14 cellular contexts compared by ENCODE assay signal in genomic region chr15:66730168-66731014, GRCh38. TPM values are rescaled to one million over a fixed set of nuclear protein-coding genes. Genes with fewer than 3 reads are reported as not detected.
A peak's percentile ranks its signal among the peaks of the same experiment; 100 is the strongest.
DNase-seq lines count a peak whose midpoint lies in the region; ATAC-seq, FAIRE-seq and TF ChIP-seq lines count a peak whose summit lies in the region.
"Had no signal": no experiment of that assay in that cellular context is flagged by ENCODE, and none has a peak within 500 bp of the region (broad histone marks: within the 10 kb centered on the region; RNA-seq: fewer than 3 reads in every experiment).

No MANE protein-coding gene starts in this region.

- CTCF ChIA-PET in AG04450 (lab: Charles Lee) (interaction anchor here (0.6 to 1.8 kb wide), 3 partner anchors 24 to 164 kb away, joined by 3 to 5 read pairs (median 4); partner anchors contain the start of gene LCTL), GM12878 (lab: Yijun Ruan, JAX) (interaction anchor here (0.6 to 1.1 kb wide), 3 partner anchors 16 to 616 kb away, joined by 3 read pairs; no protein-coding TSS in a partner anchor), T-cell (lab: Charles Lee) (no interaction called here)

- TF ChIP-seq RAD21 in GM12878 (IDR thresholded peaks at IDR 0.05; ENCODE audit: insufficient read depth, low read depth, low read length), result no peak

- DNase-seq in AG04450 (ENCODE audit: low read depth, low spot score) (no peak), HFFc6 (peak; percentile 73), GM12878 (ENCODE audit: low read depth, low spot score) (no peak), mesothelial cell of epicardium (ENCODE audit: low spot score in 2 of 2, unreplicated experiment in 2 of 2) (no peak), NCI-H1694 treated with DMSO at 0.1 percent for 48 hours (lab: John Stamatoyannopoulos, UW) (no peak), SIG-M5 (lab: John Stamatoyannopoulos, UW) (no peak), nucleus accumbens (lab: John Stamatoyannopoulos, UW) (no peak), T-cell (no peak)
- DNase-seq: activated CD4-positive, CD25-positive, alpha-beta regulatory T cell treated with anti-CD3 and anti-CD28 coated beads, Interleukin-2, amount 50 U/mL, for 72 hours; activated naive CD8-positive, alpha-beta T cell treated with anti-CD3 and anti-CD28 coated beads for 36 hours; DMS153; H9; left colon; RPMI8226 had no signal

- WGBS in GM12878 (ENCODE audit: insufficient coverage, insufficient replicate concordance, low lambda C conversion rate, missing lambda C conversion rate), result 41% methylated on average over 4 of the region's 4 CpGs

- no peak overlapping the region for H3K9ac ChIP-seq in GM12878 (ENCODE audit: control insufficient read depth, insufficient read depth, low read length)

- in situ Hi-C loops in GM12878 (cut with MboI), result no loop called here

- SMC1A ChIA-PET in GM12878 (lab: Charles Lee; ENCODE audit: uncharacterized antibody, unreplicated experiment), result interaction anchor here (0.7 to 1.1 kb wide), 2 partner anchors 15 to 16 kb away, joined by 3 read pairs; no protein-coding TSS in a partner anchor

- no peak overlapping the region for H3K4me2 ChIP-seq in GM12878 (ENCODE audit: control insufficient read depth, insufficient read depth)

- H2AFZ ChIP-seq in GM12878 (ENCODE audit: control insufficient read depth, low read depth, low read length), result no peak overlapping the region

- H3K27ac Mint-ChIP-seq in HFFc6 (peak overlapping the region; percentile 92), mesothelial cell of epicardium (peak overlapping the region; percentile 86), T-cell (no peak overlapping the region)
- H3K27ac Mint-ChIP-seq: activated naive CD8-positive, alpha-beta T cell treated with anti-CD3 and anti-CD28 coated beads for 36 hours had no signal

- intact Hi-C loops in GM12878 (cut with micrococcal nuclease; ENCODE audit: unreplicated experiment), result no loop called here

- no peak for TF ChIP-seq POLR2A in GM12878 (IDR thresholded peaks at IDR 0.05; ENCODE audit: low read depth, low read length)

- FAIRE-seq in GM12878 (lab: Jason Lieb, UNC), result no peak

- no peak overlapping the region for H3K4me3 ChIP-seq in AG04450 (ENCODE audit: low read depth, low read length)
- H3K4me3 ChIP-seq in GM12878, result no peak overlapping the region

- H3K27me3 Mint-ChIP-seq in HFFc6 (ENCODE audit: insufficient read depth) (peaks cover 1% of the 10 kb centered on the region; the same call in 1 of the 2 replicates), mesothelial cell of epicardium (ENCODE audit: low read depth) (no peaks in the 10 kb centered on the region), T-cell (peaks cover 0 to 2% of the 10 kb centered on the region in 2 donors)
- H3K27me3 Mint-ChIP-seq: activated naive CD8-positive, alpha-beta T cell treated with anti-CD3 and anti-CD28 coated beads for 36 hours had no signal

- H3K36me3 ChIP-seq in GM12878 (ENCODE audit: control insufficient read depth in 2 of 2, insufficient read depth in 2 of 2, low read length in 1 of 2), result no peaks in the 10 kb centered on the region

- peaks cover 59% of the 10 kb centered on the region for H3K4me1 Mint-ChIP-seq in HFFc6 (ENCODE audit: low read depth)
- peaks cover 70% of the 10 kb centered on the region for H3K4me1 Mint-ChIP-seq in mesothelial cell of epicardium
- no peaks in the 10 kb centered on the region for H3K4me1 Mint-ChIP-seq in T-cell
- H3K4me1 Mint-ChIP-seq: activated naive CD8-positive, alpha-beta T cell treated with anti-CD3 and anti-CD28 coated beads for 36 hours had no signal

- BruUV-seq in GM12878 (replicated peaks; lab: Mats Ljungman, UMichigan), result no TSS peak

- no peaks in the 10 kb centered on the region for H3K9me3 Mint-ChIP-seq in HFFc6
- no peaks in the 10 kb centered on the region for H3K9me3 Mint-ChIP-seq in mesothelial cell of epicardium
- no peaks in the 10 kb centered on the region for H3K9me3 Mint-ChIP-seq in T-cell
- H3K9me3 Mint-ChIP-seq: activated naive CD8-positive, alpha-beta T cell treated with anti-CD3 and anti-CD28 coated beads for 36 hours; H9 had no signal

- no peaks in the 10 kb centered on the region for H3K79me2 ChIP-seq in GM12878 (ENCODE audit: control insufficient read depth, insufficient read depth, low read length)

- H3K4me3 Mint-ChIP-seq in HFFc6, result peak overlapping the region; percentile 69
- no peak overlapping the region for H3K4me3 Mint-ChIP-seq in mesothelial cell of epicardium
- H3K4me3 Mint-ChIP-seq in T-cell, result no peak overlapping the region
- H3K4me3 Mint-ChIP-seq: activated naive CD8-positive, alpha-beta T cell treated with anti-CD3 and anti-CD28 coated beads for 36 hours; H9 had no signal

- no peaks in the 10 kb centered on the region for H3K4me1 ChIP-seq in GM12878 (ENCODE audit: control insufficient read depth, insufficient read depth, low read length)

- H3K27ac ChIP-seq in AG04450 (ENCODE audit: low read depth, low read length), result peak overlapping the region; percentile 65
- H3K27ac ChIP-seq in GM12878 (ENCODE audit: control insufficient read depth, insufficient read depth), result no peak overlapping the region

- H3K27me3 ChIP-seq in AG04450 (ENCODE audit: control insufficient read depth, insufficient read depth, low read length), result no peaks in the 10 kb centered on the region
- no peaks in the 10 kb centered on the region; a peak in 3 of 4 replicates for H3K27me3 ChIP-seq in GM12878 (replicated peaks in 1 of 2; ENCODE audit: control insufficient read depth in 2 of 2, insufficient read depth in 2 of 2, low read length in 1 of 2)

- H4K20me1 ChIP-seq in GM12878 (ENCODE audit: control insufficient read depth, insufficient read depth), result no peaks in the 10 kb centered on the region

- H3K36me3 Mint-ChIP-seq in HFFc6 (ENCODE audit: low read depth), result peaks cover 16% of the 10 kb centered on the region
- peaks cover 24% of the 10 kb centered on the region for H3K36me3 Mint-ChIP-seq in mesothelial cell of epicardium
- no peaks in the 10 kb centered on the region for H3K36me3 Mint-ChIP-seq in T-cell
- H3K36me3 Mint-ChIP-seq: activated naive CD8-positive, alpha-beta T cell treated with anti-CD3 and anti-CD28 coated beads for 36 hours had no signal

- no peak for TF ChIP-seq EP300 in GM12878 (IDR thresholded peaks at IDR 0.05; ENCODE audit: borderline replicate concordance in 1 of 2, control insufficient read depth in 1 of 2, low read depth in 2 of 2, low read length in 2 of 2)

- RAD21 ChIA-PET in GM12878 (lab: Charles Lee; ENCODE audit: unreplicated experiment), result no interaction called here

- H3K9me3 ChIP-seq in AG04450 (ENCODE audit: control insufficient read depth, insufficient read depth, low read length) (no peaks in the 10 kb centered on the region), GM12878 (replicated peaks; ENCODE audit: control insufficient read depth, insufficient read depth, low read length) (no peaks in the 10 kb centered on the region)

- TF ChIP-seq CTCF in AG04450 (IDR thresholded peaks at IDR 0.05; ENCODE audit: low read depth, low read length) (no peak), HFFc6 (IDR thresholded peaks at IDR 0.05) (no peak), GM12878 (IDR thresholded peaks at IDR 0.05 in 2 of 3, conservative IDR thresholded peaks at IDR 0.05 in 1 of 3; ENCODE audit: control insufficient read depth in 2 of 3, extremely low read depth in 1 of 3, insufficient read depth in 1 of 3, low read depth in 3 of 3, low read length in 3 of 3) (no peak), mesothelial cell of epicardium (IDR thresholded peaks at IDR 0.05; ENCODE audit: unreplicated experiment) (no peak)

- POLR2A ChIA-PET in AG04450 (lab: Yijun Ruan, JAX), result interaction anchor here (0.5 kb wide), 1 partner anchor 215 kb away, joined by 3 read pairs; no protein-coding TSS in a partner anchor
- POLR2A ChIA-PET in GM12878 (lab: Charles Lee), result no interaction called here
- POLR2A ChIA-PET in T-cell (lab: Charles Lee), result no interaction called here

- ATAC-seq in GM12878, result peak; percentile 52
- ATAC-seq in T-cell (replicated peaks in 1 of 4), result no peak
- ATAC-seq: left colon had no signal

RNA-seq across cellular contexts. Expression of gene SMAD6, which starts 28.4 kb away (rescaled TPM):
- polyA plus RNA-seq in AG04450 (2011; rRNA removed) (1.8 and 2.2 TPM in 2 replicates), GM12878 (2011; rRNA removed) (0.03 and 0.06 TPM in 2 replicates), GM12878 (2014; fragmentation: Illumina TruSeq; extraction: Trizol) (not detected in 2 replicates), GM12878 (2014; fragmentation: Nextera tagmentation; extraction: Ambion mirVana) (not detected), GM12878 (2014; rRNA removed) (not detected in 2 replicates), GM12878 (2016; fragmentation: Nextera tagmentation; extraction: Ambion mirVana) (not detected)
- 4.9 and 6.2 TPM in 2 replicates for polyA minus RNA-seq in AG04450 (2011; rRNA and poly(A)+ RNA removed)
- total RNA-seq in HFFc6 (2021; fragmentation: NEBNext Ultra II Directional; extraction: Animal tissue kit (Norgen Biotek cat#: 25700)), result 10 to 100 TPM; 10.2 to 18.1 (median 16.4) TPM
- total RNA-seq in GM12878 (2013; cell fraction: nucleolus; rRNA removed), result 0.20 and 0.46 TPM in 2 replicates
- total RNA-seq in GM12878 (2014; rRNA removed) (under 0.01 TPM in 2 replicates), GM12878 (2014; rRNA removed; fragmentation: Illumina TruSeq; extraction: Trizol) (not detected in 2 replicates), GM12878 (2021) (0.10 and 0.16 TPM in 2 replicates), mesothelial cell of epicardium (164 to 176 TPM (median 176 TPM) in 3 replicates), T-cell (under 1 TPM; 0.13 to 0.55 (median 0.33) TPM)
- not detected for polyA plus RNA-seq in GM12878 (2011; ENCODE audit: low read depth)
- 0.01 and 0.02 TPM in 2 replicates for polyA plus RNA-seq in GM12878 (2011; cell fraction: cytosol; rRNA removed)
- 0.28 and 0.32 TPM in 2 replicates for polyA plus RNA-seq in GM12878 (2011; cell fraction: nucleus; rRNA removed)
- not detected in 2 replicates for polyA plus RNA-seq in GM12878 (2012)
- 0.05 TPM in 1 of 2 replicates, not detected in the other for polyA minus RNA-seq in GM12878 (2011; rRNA and poly(A)+ RNA removed)
- polyA minus RNA-seq in GM12878 (2011; cell fraction: cytosol; rRNA and poly(A)+ RNA removed), result 2.4 and 5.1 TPM in 2 replicates
- polyA minus RNA-seq in GM12878 (2011; cell fraction: nucleus; rRNA and poly(A)+ RNA removed), result 0.12 and 0.67 TPM in 2 replicates

Comparison
In these comparisons a context has a peak if more than half of its experiments do, and no peak if none do; other contexts are left out.
1. H3K27ac Mint-ChIP-seq: peak in HFFc6 (single experiment) and mesothelial cell of epicardium (single experiment); none in T-cell (0 of 2).
2. CTCF ChIA-PET loops: an anchor here in AG04450 (0.6 to 1.8 kb wide) and GM12878 (0.6 to 1.1 kb wide); none called in T-cell.